ENCODE assay signal across 16 cellular contexts in genomic region chr13:65416784-65417183, GRCh38.
DNase-seq lines count a peak whose midpoint lies in the region; ATAC-seq and TF ChIP-seq lines count a peak whose summit lies in the region.
"Had no signal": no experiment of that assay in that cellular context is flagged by ENCODE, and none has a peak within 500 bp of the region (broad histone marks: within the 10 kb centered on the region; RNA-seq: fewer than 3 reads in every experiment).

No MANE protein-coding gene starts in this region.

- H3K9me3 Mint-ChIP-seq in HFFc6 (no peaks in the 10 kb centered on the region; the same call in 1 of the 2 replicates), nephron (no peaks in the 10 kb centered on the region)

- intact Hi-C loops in right lobe of liver (cut with DNase I) = no loop called here

- no peak overlapping the region for H3K4me3 Mint-ChIP-seq in HFFc6
- no peak overlapping the region for H3K4me3 Mint-ChIP-seq in nephron
- H3K4me3 Mint-ChIP-seq: CD14-positive monocyte; CD4-positive, alpha-beta memory T cell had no signal

- H3K27me3 ChIP-seq in SU-DHL-6 (ENCODE audit: low read length) (no peaks in the 10 kb centered on the region), right lobe of liver (no peaks in the 10 kb centered on the region)
- H3K27me3 ChIP-seq: BLaER1 had no signal

- WGBS in right lobe of liver (ENCODE audit: insufficient coverage, low coverage, low lambda C conversion rate, missing lambda C conversion rate) = 53% methylated on average over 1 of the region's 1 CpG

- peaks cover 27% of the 10 kb centered on the region for H3K4me1 Mint-ChIP-seq in HFFc6 (ENCODE audit: low read depth)
- H3K4me1 Mint-ChIP-seq in nephron = peaks cover 15% of the 10 kb centered on the region
- H3K4me1 Mint-ChIP-seq: CD14-positive monocyte; CD4-positive, alpha-beta memory T cell had no signal

- no peaks in the 10 kb centered on the region for H3K27me3 Mint-ChIP-seq in HFFc6 (ENCODE audit: insufficient read depth)
- H3K27me3 Mint-ChIP-seq in nephron (ENCODE audit: low read depth) = no peaks in the 10 kb centered on the region
- H3K27me3 Mint-ChIP-seq: CD4-positive, alpha-beta memory T cell had no signal

- no peaks in the 10 kb centered on the region for H3K4me1 ChIP-seq in right lobe of liver
- H3K4me1 ChIP-seq: BLaER1, HAP-1 had no signal

- H4K20me1 ChIP-seq in SU-DHL-6 (ENCODE audit: low read depth, low read length) = no peaks in the 10 kb centered on the region
- H4K20me1 ChIP-seq: BLaER1 had no signal

- no peak overlapping the region for H3K9ac ChIP-seq in SU-DHL-6 (ENCODE audit: low read length)
- H3K9ac ChIP-seq: BLaER1 had no signal

- H3K27ac Mint-ChIP-seq in HFFc6 (peak overlapping the region; percentile 19; the same call in 1 of the 2 replicates), nephron (peak overlapping the region; percentile 28 to 67 (median 45))
- H3K27ac Mint-ChIP-seq: CD14-positive monocyte; CD4-positive, alpha-beta memory T cell had no signal

- H3K79me2 ChIP-seq in SU-DHL-6 (ENCODE audit: insufficient read depth, low read length) = no peaks in the 10 kb centered on the region

- no peaks in the 10 kb centered on the region for H3K36me3 Mint-ChIP-seq in HFFc6 (ENCODE audit: low read depth)
- H3K36me3 Mint-ChIP-seq in nephron (ENCODE audit: low read depth) = no peaks in the 10 kb centered on the region
- H3K36me3 Mint-ChIP-seq: CD14-positive monocyte; CD4-positive, alpha-beta memory T cell had no signal

- no peak for ATAC-seq in right lobe of liver
- ATAC-seq: GM12878 had no signal

- no peak overlapping the region for H3K4me2 ChIP-seq in SU-DHL-6 (ENCODE audit: low read depth, low read length, poor library complexity, severe bottlenecking)
- H3K4me2 ChIP-seq: BLaER1 had no signal

- H3K9me3 ChIP-seq in SU-DHL-6 (ENCODE audit: insufficient read depth, low read length) (no peaks in the 10 kb centered on the region), right lobe of liver (no peaks in the 10 kb centered on the region)
- H3K9me3 ChIP-seq: BLaER1, HAP-1 had no signal

- H3K4me3 ChIP-seq in SU-DHL-6 (ENCODE audit: insufficient read depth, low read length, poor library complexity, severe bottlenecking) (no peak overlapping the region), right lobe of liver (no peak overlapping the region)
- H3K4me3 ChIP-seq: BLaER1, GM12878, HAP-1 had no signal

- H3K9me2 ChIP-seq in SU-DHL-6 (replicated peaks; ENCODE audit: insufficient read depth, low read length) = no peaks in the 10 kb centered on the region

- no peaks in the 10 kb centered on the region for H3F3A ChIP-seq in SU-DHL-6 (ENCODE audit: insufficient read depth)

- TF ChIP-seq CTCF in HFFc6 (IDR thresholded peaks at IDR 0.05) (no peak), SU-DHL-6 (IDR thresholded peaks at IDR 0.05; ENCODE audit: insufficient read depth, low read length, poor library complexity, severe bottlenecking) (no peak), nephron (IDR thresholded peaks at IDR 0.05; ENCODE audit: unreplicated experiment in 3 of 3) (no peak), right lobe of liver (IDR thresholded peaks at IDR 0.05) (no peak)

- TF ChIP-seq POLR2A in right lobe of liver (IDR thresholded peaks at IDR 0.05) = no peak

- H2AFZ ChIP-seq in SU-DHL-6 (ENCODE audit: low read depth, low read length, severe bottlenecking) = peak overlapping the region; percentile 64

- H3K27ac ChIP-seq in SU-DHL-6 (ENCODE audit: low read depth, low read length) = no peak overlapping the region
- H3K27ac ChIP-seq in right lobe of liver = no peak overlapping the region
- H3K27ac ChIP-seq: BLaER1, HL-60 had no signal

- H3K36me3 ChIP-seq in SU-DHL-6 (ENCODE audit: low read length) (no peaks in the 10 kb centered on the region), right lobe of liver (no peaks in the 10 kb centered on the region)
- H3K36me3 ChIP-seq: BLaER1, HAP-1 had no signal

- DNase-seq in EH (ENCODE audit: low read depth) (peak; percentile 50), HFFc6 (no peak), putamen (ENCODE audit: low spot score) (no peak), right lobe of liver (no peak), DMS 273 treated with DMSO at 0.1 percent for 48 hours (lab: John Stamatoyannopoulos, UW) (no peak)
- DNase-seq: 8988T; CD4-positive, alpha-beta memory T cell; DMS79 treated with DMSO at 0.1 percent for 48 hours; EL had no signal
